Comparison of ENCODE assay signal across 2 cellular contexts in genomic region chr14:44963775-44964380, GRCh38.
TF ChIP-seq lines count a peak whose summit lies in the region.

No MANE protein-coding gene starts in this region.

TF ChIP-seq in GM12878, 131 proteins besides CTCF, POLR2A, EP300 and RAD21:
- TF ChIP-seq ASH2L (IDR thresholded peaks at IDR 0.05; ENCODE audit: borderline replicate concordance, low read depth) = no peak
- no peak for TF ChIP-seq STAT3 (IDR thresholded peaks at IDR 0.05; ENCODE audit: low read depth, low read length)
- TF ChIP-seq MTA3 (IDR thresholded peaks at IDR 0.05; ENCODE audit: borderline replicate concordance, low read length) = no peak
- peak; percentile 74 for TF ChIP-seq USF1 (IDR thresholded peaks at IDR 0.05; ENCODE audit: borderline replicate concordance, extremely low read length, insufficient read depth, low read depth, low read length)
- TF ChIP-seq POLR2AphosphoS5 (IDR thresholded peaks at IDR 0.05; ENCODE audit: low read length) = no peak
- TF ChIP-seq NR2C2 (IDR thresholded peaks at IDR 0.05; ENCODE audit: borderline replicate concordance, control insufficient read depth, insufficient read length, low read depth) = no peak
- peak; percentile 48 for TF ChIP-seq USF2 (IDR thresholded peaks at IDR 0.05; ENCODE audit: borderline replicate concordance, low read depth, low read length)
- TF ChIP-seq IRF4 (IDR thresholded peaks at IDR 0.05; ENCODE audit: low read depth, low read length) = no peak
- 0 out of 2 replicates have a peak, but pooled peaks have one; percentile 59 for TF ChIP-seq MXI1 (IDR thresholded peaks at IDR 0.05; ENCODE audit: low read depth, low read length)
- peak; percentile 79 for TF ChIP-seq RAD51 (IDR thresholded peaks at IDR 0.05)
TF ChIP-seq in GM12878: peak in this region for 4.

TF ChIP-seq in liver, 16 proteins besides CTCF, POLR2A, EP300 and RAD21 (continued from another document):
- TF ChIP-seq RXRA (IDR thresholded peaks at IDR 0.05) (peak in 1 of 2 donors; percentile 8), HNF4A (conservative IDR thresholded peaks at IDR 0.05) (peak; percentile 17 to 33), ZBTB33 (IDR thresholded peaks at IDR 0.05) (no peak), FOXA1 (IDR thresholded peaks at IDR 0.05) (no peak), REST (IDR thresholded peaks at IDR 0.05) (no peak), MAX (IDR thresholded peaks at IDR 0.05) (peak; percentile 51), NR2F2 (IDR thresholded peaks at IDR 0.05) (no peak), ATF3 (IDR thresholded peaks at IDR 0.05) (no peak), SP1 (IDR thresholded peaks at IDR 0.05) (no peak), HNF4G (IDR thresholded peaks at IDR 0.05) (no peak), GABPA (IDR thresholded peaks at IDR 0.05 in 1 of 2, conservative IDR thresholded peaks at IDR 0.05 in 1 of 2) (peak in 1 of 2 donors; percentile 30), EGR1 (IDR thresholded peaks at IDR 0.05; ENCODE audit: low read depth in 2 of 2) (no peak), FOXA2 (IDR thresholded peaks at IDR 0.05) (no peak), YY1 (IDR thresholded peaks at IDR 0.05) (peak; percentile 47), JUND (IDR thresholded peaks at IDR 0.05) (no peak)
